7 cellular contexts compared by ENCODE assay signal in genomic region chr2:120735750-120736170, GRCh38. TPM values are rescaled to one million over a fixed set of nuclear protein-coding genes. Genes with fewer than 3 reads are reported as not detected.
DNase-seq lines count a peak whose midpoint lies in the region; ATAC-seq and TF ChIP-seq lines count a peak whose summit lies in the region.

TSS of gene GLI2 (plus strand) at chr2:120735868. CDS start at chr2:120797321, 61,453 bp downstream.

- TF ChIP-seq CTCF in left lung (IDR thresholded peaks at IDR 0.05): peak; percentile 38 to 46

- peak within 1 kb of the TSS; percentile 79 for H3K9ac ChIP-seq in HUES6 (ENCODE audit: low read length)

- ATAC-seq in left lung (peak; percentile 83), GM18517 (IDR thresholded peaks at IDR 0.05; ENCODE audit: unreplicated experiment) (no peak)

- H3K9me3 ChIP-seq in HUES6 (ENCODE audit: control insufficient read depth, insufficient read depth, low read depth, low read length): no peaks in the 10 kb centered on the region
- no peaks in the 10 kb centered on the region for H3K9me3 ChIP-seq in SJCRH30 (replicated peaks)
- no peaks in the 10 kb centered on the region for H3K9me3 ChIP-seq in left lung

- H3K27me3 ChIP-seq in HUES6 (ENCODE audit: control insufficient read depth, insufficient read depth, low read length) (no peaks in the 10 kb centered on the region), SJCRH30 (no peaks in the 10 kb centered on the region), left lung (peaks cover 59 to 97% of the 10 kb centered on the region in 2 donors)

- H3K27ac ChIP-seq in HUES6 (ENCODE audit: low read depth, low read length) (peak within 1 kb of the TSS; percentile 63), SJCRH30 (peak within 1 kb of the TSS; percentile 69), left lung (peak within 1 kb of the TSS; percentile 38 to 76)

- H3K4me1 ChIP-seq in HUES6 (ENCODE audit: control insufficient read depth, insufficient read depth, low read length): peaks cover 45% of the 10 kb centered on the region
- peaks cover 29% of the 10 kb centered on the region for H3K4me1 ChIP-seq in SJCRH30
- peaks cover 6 to 19% of the 10 kb centered on the region in 2 donors for H3K4me1 ChIP-seq in left lung

- intact Hi-C loops in left lung (cut with DNase I): no loop called here

- DNase-seq in SJCRH30 (peak; percentile 84 to 88), dedifferentiated amniotic fluid mesenchymal stem cell (ENCODE audit: extremely low spot score) (peak; percentile 89), left lung (peak; percentile 64 to 85)
- DNase-seq in stimulated activated CD8-positive, alpha-beta memory T cell treated with anti-CD3 and anti-CD28 coated beads, Interleukin-15, amount 100 ng/mL, for 48 hours (ENCODE audit: low read depth in 2 of 2): peak; percentile 25 to 33

- H3K4me3 ChIP-seq in GM08714 (ENCODE audit: low read length) (peak within 1 kb of the TSS; percentile 16; the same call in 1 of the 2 replicates), HUES6 (ENCODE audit: low read depth, low read length) (peak within 1 kb of the TSS; percentile 85), SJCRH30 (peak within 1 kb of the TSS; percentile 88), left lung (peak within 1 kb of the TSS; percentile 33 to 35)

- H3K36me3 ChIP-seq in HUES6 (ENCODE audit: control insufficient read depth, insufficient read depth, low read length): no peaks in the 10 kb centered on the region
- H3K36me3 ChIP-seq in SJCRH30: no peaks in the 10 kb centered on the region
- no peaks in the 10 kb centered on the region for H3K36me3 ChIP-seq in left lung

RNA-seq across cellular contexts. Expression of gene GLI2, which starts in this region (rescaled TPM):
- total RNA-seq in SJCRH30 (2014; rRNA removed; shearing (Covaris generic)): 13.0 and 18.4 TPM in 2 replicates
- total RNA-seq in left lung: 10 to 100 TPM in 1 of 2 donors, 1 to 10 TPM in 1; 8.5 to 17.2 TPM

Comparison
In these comparisons a context has a peak if more than half of its experiments do, and no peak if none do; other contexts are left out.
1. H3K4me3 ChIP-seq: peak in every context shown above with its lines; median percentile 88 in SJCRH30; 85 in HUES6; 34 in left lung; 16 in GM08714.
2. DNase-seq: peak in every context shown above with its lines; median percentile 89 in dedifferentiated amniotic fluid mesenchymal stem cell; 86 in SJCRH30; 74 in left lung; 29 in stimulated activated CD8-positive, alpha-beta memory T cell treated with anti-CD3 and anti-CD28 coated beads, Interleukin-15, amount 100 ng/mL, for 48 hours.